ENCODE assay signal across 15 cellular contexts in genomic region chr3:78863294-78864203, GRCh38.
DNase-seq lines count a peak whose midpoint lies in the region; ATAC-seq, FAIRE-seq and TF ChIP-seq lines count a peak whose summit lies in the region.
"Had no signal": no experiment of that assay in that cellular context is flagged by ENCODE, and none has a peak within 500 bp of the region (broad histone marks: within the 10 kb centered on the region; RNA-seq: fewer than 3 reads in every experiment).

No MANE protein-coding gene starts in this region.

- H3K36me3 Mint-ChIP-seq in nephron progenitor cell (ENCODE audit: low read depth), result peaks cover 35% of the 10 kb centered on the region
- H3K36me3 Mint-ChIP-seq: CD4-positive, CD25-positive, alpha-beta regulatory T cell; IgD-negative memory B cell had no signal

- H3K27me3 Mint-ChIP-seq in nephron progenitor cell (ENCODE audit: low read depth, poor library complexity), result no peaks in the 10 kb centered on the region
- H3K27me3 Mint-ChIP-seq: CD4-positive, CD25-positive, alpha-beta regulatory T cell; IgD-negative memory B cell had no signal

- no peak for TF ChIP-seq CTCF in GM12865 (IDR thresholded peaks at IDR 0.05; ENCODE audit: insufficient read depth, low read depth, low read length, missing control alignments)
- TF ChIP-seq CTCF in nephron progenitor cell (IDR thresholded peaks at IDR 0.05), result no peak

- peaks cover 45% of the 10 kb centered on the region for H3K4me1 Mint-ChIP-seq in nephron progenitor cell
- H3K4me1 Mint-ChIP-seq: CD4-positive, CD25-positive, alpha-beta regulatory T cell; IgD-negative memory B cell had no signal

- no peak for ATAC-seq in HG02870 (IDR thresholded peaks at IDR 0.05; ENCODE audit: unreplicated experiment)
- ATAC-seq: HCT116 had no signal

- H3K36me3 ChIP-seq in adipocyte (ENCODE audit: control insufficient read depth, insufficient read depth, low read length, severe bottlenecking), result no peaks in the 10 kb centered on the region

- H3K27me3 ChIP-seq in adipocyte (replicated peaks; ENCODE audit: control insufficient read depth, insufficient read depth, low read length), result no peaks in the 10 kb centered on the region
- H3K27me3 ChIP-seq: BLaER1 treated with 17β-estradiol and CSF1 and Interleukin-3, amounts not matched to agents 10 nM and 100 nM had no signal

- DNase-seq in GM12865 (ENCODE audit: low read depth), result peak; percentile 31
- peak; percentile 76 for DNase-seq in adipocyte (ENCODE audit: low read depth)
- peak; percentile 78 for DNase-seq in fibroblast of gingiva (ENCODE audit: low read depth)
- DNase-seq in nephron progenitor cell, result no peak
- no peak for DNase-seq in GM12891 (ENCODE audit: insufficient read length, low spot score)
- no peak for DNase-seq in NCI-H2107 treated with DMSO at 0.1 percent for 48 hours (lab: John Stamatoyannopoulos, UW; ENCODE audit: unreplicated experiment)
- DNase-seq: 8988T; ACHN; CD4-positive, CD25-positive, alpha-beta regulatory T cell had no signal

- H3K4me3 ChIP-seq in GM12865 (ENCODE audit: low read depth, low read length), result no peak overlapping the region
- no peak overlapping the region for H3K4me3 ChIP-seq in adipocyte (ENCODE audit: low read length)
- H3K4me3 ChIP-seq: BLaER1 treated with 17β-estradiol and CSF1 and Interleukin-3, amounts not matched to agents 10 nM and 100 nM had no signal

- no peaks in the 10 kb centered on the region for H3K9me3 ChIP-seq in adipocyte (ENCODE audit: control insufficient read depth, low read length)
- H3K9me3 ChIP-seq: BLaER1 treated with 17β-estradiol and CSF1 and Interleukin-3, amounts not matched to agents 10 nM and 100 nM had no signal

- no peak for FAIRE-seq in GM12891 (lab: Jason Lieb, UNC)
- FAIRE-seq: GM12892, H54 had no signal

- H3K4me3 Mint-ChIP-seq in nephron progenitor cell, result no peak overlapping the region
- H3K4me3 Mint-ChIP-seq: IgD-negative memory B cell had no signal

- H3K9ac ChIP-seq in adipocyte (ENCODE audit: low read length), result no peak overlapping the region
- H3K9ac ChIP-seq: BLaER1 treated with 17β-estradiol and CSF1 and Interleukin-3, amounts not matched to agents 10 nM and 100 nM had no signal

- H3K9me3 Mint-ChIP-seq in nephron progenitor cell, result peaks cover 18% of the 10 kb centered on the region

- H3K27ac Mint-ChIP-seq in nephron progenitor cell, result peak overlapping the region; percentile 62
- H3K27ac Mint-ChIP-seq: IgD-negative memory B cell had no signal

- H3K4me1 ChIP-seq in adipocyte (ENCODE audit: control insufficient read depth, insufficient read depth, low read length), result peaks cover 9% of the 10 kb centered on the region
- H3K4me1 ChIP-seq: BLaER1 treated with 17β-estradiol and CSF1 and Interleukin-3, amounts not matched to agents 10 nM and 100 nM had no signal

- no peak for TF ChIP-seq POLR2A in GM12891 (IDR thresholded peaks at IDR 0.05; ENCODE audit: low read depth, low read length)

TF ChIP-seq in GM12891, 5 proteins besides CTCF, POLR2A, EP300 and RAD21:
- TF ChIP-seq TAF1 (IDR thresholded peaks at IDR 0.05; ENCODE audit: low read depth, low read length), result no peak
- no peak for TF ChIP-seq SPI1 (IDR thresholded peaks at IDR 0.05; ENCODE audit: low read depth, low read length)
- no peak for TF ChIP-seq PAX5 (IDR thresholded peaks at IDR 0.05; ENCODE audit: insufficient read depth, low read length, severe bottlenecking)
- no peak for TF ChIP-seq POU2F2 (IDR thresholded peaks at IDR 0.05; ENCODE audit: low read depth, low read length)
- TF ChIP-seq POLR2AphosphoS5 (IDR thresholded peaks at IDR 0.05; ENCODE audit: low read depth, low read length), result no peak

Comparison
In these comparisons a context has a peak if more than half of its experiments do, and no peak if none do; other contexts are left out.
1. DNase-seq: peak in GM12865 (single experiment), adipocyte (single experiment) and fibroblast of gingiva (single experiment); none in nephron progenitor cell (single experiment), GM12891 (single experiment) and NCI-H2107 treated with DMSO at 0.1 percent for 48 hours (single experiment).